Comparison of ENCODE assay signal across 15 cellular contexts in genomic region chr11:134562941-134563471, GRCh38.
"Had no signal": no experiment of that assay in that cellular context is flagged by ENCODE, and none has a peak within 500 bp of the region (broad histone marks: within the 10 kb centered on the region; RNA-seq: fewer than 3 reads in every experiment).

No MANE protein-coding gene starts in this region.

- H3K4me1 Mint-ChIP-seq: stimulated activated effector memory CD8-positive, alpha-beta T cell treated with anti-CD3 and anti-CD28 coated beads, Interleukin-12 subunit alpha, Interleukin-12 subunit beta, amount 100 ng/mL, for 72 hours had no signal

- H3K27ac ChIP-seq: ascending aorta, epithelial cell of prostate, gastrocnemius medialis, ovary, skin epidermis, transverse colon had no signal

- H3K4me3 ChIP-seq: ascending aorta, gastrocnemius medialis, ovary, skin epidermis, transverse colon had no signal

- H3K9me3 Mint-ChIP-seq: activated T-cell treated with anti-CD3 and anti-CD28 coated beads, Interleukin-2, amount 50 U/mL, for 72 hours; stimulated activated effector memory CD8-positive, alpha-beta T cell treated with anti-CD3 and anti-CD28 coated beads, Interleukin-12 subunit alpha, Interleukin-12 subunit beta, amount 100 ng/mL, for 72 hours had no signal

- H3K4me3 Mint-ChIP-seq: activated T-cell treated with anti-CD3 and anti-CD28 coated beads, Interleukin-2, amount 50 U/mL, for 72 hours; stimulated activated effector memory CD8-positive, alpha-beta T cell treated with anti-CD3 and anti-CD28 coated beads, Interleukin-12 subunit alpha, Interleukin-12 subunit beta, amount 100 ng/mL, for 72 hours had no signal

- ATAC-seq: activated T-cell treated with anti-CD3 and anti-CD28 coated beads, Interleukin-2, amount 50 U/mL, for 72 hours; gastrocnemius medialis; left ventricle myocardium superior; stimulated activated effector memory CD8-positive, alpha-beta T cell treated with anti-CD3 and anti-CD28 coated beads, Interleukin-12 subunit alpha, Interleukin-12 subunit beta, amount 100 ng/mL, for 72 hours had no signal

- H3K36me3 Mint-ChIP-seq: stimulated activated effector memory CD8-positive, alpha-beta T cell treated with anti-CD3 and anti-CD28 coated beads, Interleukin-12 subunit alpha, Interleukin-12 subunit beta, amount 100 ng/mL, for 72 hours had no signal

- DNase-seq: activated CD4-positive, alpha-beta T cell treated with anti-CD3 and anti-CD28 coated beads for 4 hours; activated naive CD4-positive, alpha-beta T cell; activated T-cell treated with anti-CD3 and anti-CD28 coated beads, Interleukin-2, amount 50 U/mL, for 72 hours; cortex of kidney; effector memory CD4-positive, alpha-beta T cell; gastrocnemius medialis; left ventricle myocardium superior; mesendoderm; ovary; SK-N-SH; transverse colon had no signal

- H3K27ac Mint-ChIP-seq: activated T-cell treated with anti-CD3 and anti-CD28 coated beads, Interleukin-2, amount 50 U/mL, for 72 hours; stimulated activated effector memory CD8-positive, alpha-beta T cell treated with anti-CD3 and anti-CD28 coated beads, Interleukin-12 subunit alpha, Interleukin-12 subunit beta, amount 100 ng/mL, for 72 hours had no signal
